15 cellular contexts compared by ENCODE assay signal in the genomic region with DNA sequence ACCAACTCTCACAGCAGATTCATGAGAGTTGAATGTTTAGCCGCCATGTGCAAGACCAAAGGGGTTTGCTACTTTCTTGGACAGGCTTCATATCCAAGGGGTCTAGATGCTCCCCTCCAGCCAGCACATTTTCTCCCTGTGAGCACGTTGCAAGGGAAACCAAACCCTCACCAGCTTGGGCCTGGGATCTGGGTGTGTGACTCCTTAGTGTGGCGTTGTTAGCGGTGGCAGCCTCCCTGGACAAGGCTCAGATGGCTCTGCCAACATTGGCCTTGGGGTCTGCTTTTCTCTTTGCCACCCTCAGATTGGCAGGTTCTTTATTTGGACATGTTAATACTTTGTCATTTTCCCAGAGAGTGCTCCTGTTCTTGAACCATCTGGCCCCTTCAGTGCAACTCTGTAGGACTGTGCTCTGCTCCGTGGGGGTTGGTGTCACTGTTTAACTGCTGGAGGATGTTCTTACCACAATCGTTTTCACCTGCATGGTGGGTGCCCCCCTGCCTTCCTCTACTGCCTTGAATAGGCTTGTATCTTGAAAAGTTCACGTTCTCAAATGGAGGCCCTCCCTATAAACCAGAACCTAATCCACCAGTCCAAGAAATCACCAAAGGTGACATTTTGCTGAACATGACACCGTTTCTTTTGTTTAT. TPM values are rescaled to one million over a fixed set of nuclear protein-coding genes. Genes with fewer than 3 reads are reported as not detected.
A peak's percentile ranks its signal among the peaks of the same experiment; 100 is the strongest.
DNase-seq lines count a peak whose midpoint lies in the region; ATAC-seq, FAIRE-seq and TF ChIP-seq lines count a peak whose summit lies in the region.
"Had no signal": no experiment of that assay in that cellular context is flagged by ENCODE, and none has a peak within 500 bp of the region (broad histone marks: within the 10 kb centered on the region; RNA-seq: fewer than 3 reads in every experiment).

No MANE protein-coding gene starts in this region.

- TF ChIP-seq CTCF in spleen (IDR thresholded peaks at IDR 0.05 in 8 of 11, conservative IDR thresholded peaks at IDR 0.05 in 3 of 11), result no peak

- WGBS in spleen, 5 donors, result 55 to 68% (median 61%) methylated on average over 8 of the region's 8 CpGs
- WGBS in aorta, 2 donors, result 92 to 94% methylated on average over 8 of the region's 8 CpGs

- FAIRE-seq in RCC 7860 (lab: Jason Lieb, UNC), result no peak
- FAIRE-seq: endometrium, HTR-8/SVneo, keratinocyte had no signal

- H3K27ac ChIP-seq in effector memory CD4-positive, alpha-beta T cell (ENCODE audit: insufficient read depth, low read length, poor library complexity, severe bottlenecking), result peak overlapping the region; percentile 97
- H3K27ac ChIP-seq in spleen, result peak overlapping the region; percentile 36 to 93 (median 88)
- no peak overlapping the region for H3K27ac ChIP-seq in aorta (ENCODE audit: low read depth in 1 of 2, low read length in 2 of 2)
- H3K27ac ChIP-seq: SJCRH30 had no signal

- H3K27me3 ChIP-seq in effector memory CD4-positive, alpha-beta T cell (replicated peaks; ENCODE audit: control insufficient read depth, insufficient read depth, low read length, poor library complexity, severe bottlenecking), result no peaks in the 10 kb centered on the region
- H3K27me3 ChIP-seq in spleen (replicated peaks in 1 of 7) (no peaks in the 10 kb centered on the region), aorta (ENCODE audit: control insufficient read depth in 1 of 2, insufficient read depth in 2 of 2, low read length in 1 of 2) (no peaks in the 10 kb centered on the region)
- H3K27me3 ChIP-seq: SJCRH30, testis had no signal

- no peaks in the 10 kb centered on the region for H3K9me3 ChIP-seq in effector memory CD4-positive, alpha-beta T cell (ENCODE audit: control insufficient read depth, low read length)
- H3K9me3 ChIP-seq in spleen (no peaks in the 10 kb centered on the region), aorta (ENCODE audit: control insufficient read depth, low read length) (no peaks in the 10 kb centered on the region)
- H3K9me3 ChIP-seq: SJCRH30, testis had no signal

- DNase-seq in NCI-H748 (lab: John Stamatoyannopoulos, UW; ENCODE audit: unreplicated experiment) (peak; percentile 78), NCI-H748 treated with DMSO at 0.1 percent for 48 hours (lab: John Stamatoyannopoulos, UW) (no peak), NCI-H2107 treated with DMSO at 0.1 percent for 48 hours (lab: John Stamatoyannopoulos, UW; ENCODE audit: unreplicated experiment) (peak; percentile 88), spleen (peak; percentile 80), RCC 7860 (ENCODE audit: low spot score) (no peak), GF-D8 (lab: John Stamatoyannopoulos, UW) (no peak), aorta (no peak)
- DNase-seq in effector memory CD4-positive, alpha-beta T cell, result no peak
- DNase-seq: activated T-cell treated with anti-CD3 and anti-CD28 coated beads, Interleukin-2, amount 50 U/mL, for 4 hours; HFFc6; SJCRH30 had no signal

- H3K4me3 ChIP-seq in effector memory CD4-positive, alpha-beta T cell (ENCODE audit: insufficient read depth, low read depth, low read length, poor library complexity, severe bottlenecking), result no peak overlapping the region
- peak overlapping the region in 1 of 8 donors; percentile 68 for H3K4me3 ChIP-seq in spleen
- no peak overlapping the region for H3K4me3 ChIP-seq in aorta (ENCODE audit: low read length in 2 of 2)
- H3K4me3 ChIP-seq: SJCRH30, testis had no signal

- TF ChIP-seq POLR2A in spleen (IDR thresholded peaks at IDR 0.05), result no peak

- no peak for ATAC-seq in aorta (ENCODE audit: low FRiP score)
- ATAC-seq: activated T-cell treated with anti-CD3 and anti-CD28 coated beads, Interleukin-2, amount 50 U/mL, for 4 hours had no signal

- peaks cover 74% of the 10 kb centered on the region for H3K4me1 ChIP-seq in effector memory CD4-positive, alpha-beta T cell (ENCODE audit: control insufficient read depth, insufficient read depth, low read length, poor library complexity, severe bottlenecking)
- H3K4me1 ChIP-seq in spleen (peaks cover 75 to 100% (median 97%) of the 10 kb centered on the region in 6 donors), aorta (ENCODE audit: control insufficient read depth in 1 of 2, insufficient read depth in 2 of 2, low read length in 2 of 2) (peaks cover 0 to 2% of the 10 kb centered on the region in 2 donors)
- H3K4me1 ChIP-seq: SJCRH30 had no signal

- intact Hi-C loops in spleen (cut with DNase I; ENCODE audit: low total_unique reads) (no loop called here), aorta (cut with DNase I) (no loop called here)

- H3K36me3 ChIP-seq in effector memory CD4-positive, alpha-beta T cell (ENCODE audit: control insufficient read depth, insufficient read depth, low read length), result no peaks in the 10 kb centered on the region
- H3K36me3 ChIP-seq in spleen, result peaks cover 0 to 16% (median 0%) of the 10 kb centered on the region in 6 donors
- H3K36me3 ChIP-seq in aorta (ENCODE audit: control insufficient read depth in 1 of 2, insufficient read depth in 2 of 2, low read length in 1 of 2), result no peaks in the 10 kb centered on the region
- H3K36me3 ChIP-seq: SJCRH30 had no signal

RNA-seq across cellular contexts. Expression of a gene that starts 13.4 kb away (rescaled TPM):
- total RNA-seq in spleen, result 100 to 1,000 TPM in 5 of 7 donors, 10 to 100 TPM in 2; 76.7 to 143 (median 103) TPM
- polyA plus RNA-seq in spleen, result 10 to 100 TPM; 14.6 to 17.0 (median 15.6) TPM
- 10 to 100 TPM; 18.7 to 24.2 TPM for total RNA-seq in aorta
- 1 to 10 TPM; 4.8 to 7.4 TPM for polyA plus RNA-seq in aorta
- total RNA-seq: HFFc6 had no signal

Comparison
In these comparisons a context has a peak if more than half of its experiments do, and no peak if none do; other contexts are left out.
1. DNase-seq: peak in NCI-H748 (single experiment), NCI-H2107 treated with DMSO at 0.1 percent for 48 hours (single experiment) and spleen (single experiment); none in NCI-H748 treated with DMSO at 0.1 percent for 48 hours (single experiment), effector memory CD4-positive, alpha-beta T cell (0 of 3), RCC 7860 (single experiment), GF-D8 (single experiment) and aorta (0 of 2).
2. H3K27ac ChIP-seq: peak in effector memory CD4-positive, alpha-beta T cell (single experiment) and spleen (8 of 8); none in aorta (0 of 2).